In the genomic region with DNA sequence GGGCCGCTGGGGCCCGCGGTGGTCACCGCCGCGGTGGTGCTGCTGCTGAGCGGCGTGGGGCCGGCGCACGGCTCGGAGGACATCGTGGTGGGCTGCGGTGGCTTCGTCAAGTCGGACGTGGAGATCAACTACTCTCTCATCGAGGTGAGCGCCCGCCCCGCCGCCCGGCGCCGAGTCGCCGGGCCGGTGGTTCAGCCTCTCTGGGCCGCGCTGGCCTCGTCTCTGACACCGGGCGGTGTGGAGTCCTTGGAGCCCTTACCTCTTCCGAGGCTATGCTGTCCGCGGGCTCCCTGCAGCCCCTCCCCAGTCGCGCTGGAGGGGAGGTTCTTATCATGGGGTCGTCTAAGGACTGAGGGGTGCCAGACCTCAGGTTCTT, we compare ENCODE assay signal across 8 cellular contexts. TPM values are rescaled to one million over a fixed set of nuclear protein-coding genes. Genes with fewer than 3 reads are reported as not detected.
DNase-seq lines count a peak whose midpoint lies in the region; ATAC-seq, FAIRE-seq and TF ChIP-seq lines count a peak whose summit lies in the region.
"Not testable (repeated sequence)": the region's sequence is repeated elsewhere in the genome, so short reads cannot be mapped to it uniquely, and the experiment has no call there.

No MANE protein-coding gene starts in this region.

- ATAC-seq in GM19043 (IDR thresholded peaks at IDR 0.05; ENCODE audit: low read depth, unreplicated experiment): peak; percentile 27
- peak; percentile 48 for ATAC-seq in GM21723 (IDR thresholded peaks at IDR 0.05; ENCODE audit: unreplicated experiment)
- peak; percentile 31 for ATAC-seq in HG03066 (IDR thresholded peaks at IDR 0.05; ENCODE audit: low read depth, unreplicated experiment)
- ATAC-seq in PC-3: peak; percentile 58
- ATAC-seq in activated naive CD8-positive, alpha-beta T cell treated with anti-CD3 and anti-CD28 coated beads, Interleukin-2, amount 10 ng/mL, durations not matched to agents 7 days and 5 days (ENCODE audit: low read depth): peak; percentile 44
- ATAC-seq in heart right ventricle: peak; percentile 24 to 70 (median 39)
- peak; percentile 29 to 59 (median 44) for ATAC-seq in pancreas

- BruUV-seq in A673 (replicated peaks; lab: Mats Ljungman, UMichigan) (TSS peak; percentile 42), PC-3 (replicated peaks; lab: Mats Ljungman, UMichigan) (TSS peak; percentile 59)

- H3K27ac Mint-ChIP-seq in activated naive CD8-positive, alpha-beta T cell treated with anti-CD3 and anti-CD28 coated beads, Interleukin-2, amount 10 ng/mL, durations not matched to agents 7 days and 5 days: not testable (repeated sequence)

- not testable (repeated sequence) for H3K27me3 ChIP-seq in A673 (replicated peaks; ENCODE audit: insufficient read depth, low read depth, low read length, poor library complexity); PC-3 (ENCODE audit: low read length); heart right ventricle; pancreas

- not testable (repeated sequence) for H3K9me2 ChIP-seq in PC-3 (replicated peaks; ENCODE audit: low read length)

- FAIRE-seq in pancreas (lab: Jason Lieb, UNC): not testable (repeated sequence)

- H3K36me3 Mint-ChIP-seq in activated naive CD8-positive, alpha-beta T cell treated with anti-CD3 and anti-CD28 coated beads, Interleukin-2, amount 10 ng/mL, durations not matched to agents 7 days and 5 days: not testable (repeated sequence)

- not testable (repeated sequence) for H3K79me2 ChIP-seq in PC-3 (ENCODE audit: low read length)

- not testable (repeated sequence) for H3K4me3 Mint-ChIP-seq in activated naive CD8-positive, alpha-beta T cell treated with anti-CD3 and anti-CD28 coated beads, Interleukin-2, amount 10 ng/mL, durations not matched to agents 7 days and 5 days

- H3F3A ChIP-seq in PC-3 (ENCODE audit: low read length, unreplicated experiment): not testable (repeated sequence)

- H3K4me1 ChIP-seq in A673 (ENCODE audit: insufficient read depth, low read length, poor library complexity, severe bottlenecking); PC-3 (ENCODE audit: insufficient read depth, low read length); heart right ventricle; pancreas: not testable (repeated sequence)

- H3K9me3 ChIP-seq in A673 (ENCODE audit: low read depth, low read length, poor library complexity, severe bottlenecking); PC-3 (ENCODE audit: low read length); heart right ventricle; pancreas: not testable (repeated sequence)

- not testable (repeated sequence) for H3K27ac ChIP-seq in A673 (ENCODE audit: low read depth, low read length, poor library complexity, severe bottlenecking); PC-3 (ENCODE audit: low read length); heart right ventricle; pancreas

- not testable (repeated sequence) for H3K9ac ChIP-seq in PC-3 (ENCODE audit: low read length)

- not testable (repeated sequence) for H3K36me3 ChIP-seq in A673 (ENCODE audit: insufficient read depth, low read length, poor library complexity, severe bottlenecking); PC-3 (ENCODE audit: low read depth, low read length); heart right ventricle; pancreas

- H3K4me1 Mint-ChIP-seq in activated naive CD8-positive, alpha-beta T cell treated with anti-CD3 and anti-CD28 coated beads, Interleukin-2, amount 10 ng/mL, durations not matched to agents 7 days and 5 days: not testable (repeated sequence)

- no CpG with 5 or more reads among the region's 39 CpGs for WGBS in heart right ventricle, 2 donors
- no CpG with 5 or more reads among the region's 39 CpGs for WGBS in pancreas, 2 donors

- intact Hi-C loops in A673 (cut with micrococcal nuclease; ENCODE audit: unreplicated experiment); PC-3 (cut with micrococcal nuclease); heart right ventricle (cut with DNase I); pancreas (cut with DNase I): not testable (repeated sequence)

- H2AFZ ChIP-seq in PC-3 (ENCODE audit: low read length): not testable (repeated sequence)

- H3K27me3 Mint-ChIP-seq in activated naive CD8-positive, alpha-beta T cell treated with anti-CD3 and anti-CD28 coated beads, Interleukin-2, amount 10 ng/mL, durations not matched to agents 7 days and 5 days: not testable (repeated sequence)

- not testable (repeated sequence) for H3K9me3 Mint-ChIP-seq in activated naive CD8-positive, alpha-beta T cell treated with anti-CD3 and anti-CD28 coated beads, Interleukin-2, amount 10 ng/mL, durations not matched to agents 7 days and 5 days

- CTCF ChIA-PET in A673 (lab: Charles Lee); PC-3 (lab: Charles Lee): not testable (repeated sequence)

- H3K4me3 ChIP-seq in A673 (ENCODE audit: low read depth, low read length, poor library complexity, severe bottlenecking) (peak overlapping the region; percentile 30), heart right ventricle (peak overlapping the region in 2 of 10 donors; percentile 24 to 26)
- not testable (repeated sequence) for H3K4me3 ChIP-seq in PC-3 (ENCODE audit: low read length); pancreas

- DNase-seq in A673 (ENCODE audit: low spot score); PC-3; activated naive CD8-positive, alpha-beta T cell treated with anti-CD3 and anti-CD28 coated beads, Interleukin-2, amount 10 ng/mL, durations not matched to agents 7 days and 5 days; heart right ventricle; pancreas: not testable (repeated sequence)

- TF ChIP-seq CTCF in A673 (conservative IDR thresholded peaks at IDR 0.05; ENCODE audit: low read depth, low read length); PC-3 (conservative IDR thresholded peaks at IDR 0.05; ENCODE audit: low read depth, low read length); heart right ventricle (IDR thresholded peaks at IDR 0.05); pancreas (IDR thresholded peaks at IDR 0.05): not testable (repeated sequence)

- not testable (repeated sequence) for H4K20me1 ChIP-seq in PC-3 (ENCODE audit: low read length)

- POLR2A ChIA-PET in A673 (lab: Charles Lee; ENCODE audit: low non-redundant PET); PC-3 (lab: Charles Lee; ENCODE audit: unreplicated experiment); activated naive CD8-positive, alpha-beta T cell treated with anti-CD3 and anti-CD28 coated beads, Interleukin-2, amount 10 ng/mL, durations not matched to agents 7 days and 5 days (lab: Charles Lee): not testable (repeated sequence)

- not testable (repeated sequence) for H3K4me2 ChIP-seq in PC-3 (ENCODE audit: low read length)

RNA-seq across cellular contexts. Expression of a gene that starts 0.3 kb away (rescaled TPM):
- total RNA-seq in A673 (2021) (110 and 121 TPM in 2 replicates), PC-3 (2014; rRNA removed) (72.4 and 76.1 TPM in 2 replicates), heart right ventricle (100 to 1,000 TPM in 8 of 10 donors, 10 to 100 TPM in 2; 98.4 to 156 (median 123) TPM), pancreas (100 to 1,000 TPM; 105 to 166 (median 131) TPM)
- 10 to 100 TPM; 40.1 to 43.0 TPM for total RNA-seq in activated naive CD8-positive, alpha-beta T cell treated with anti-CD3 and anti-CD28 coated beads, Interleukin-2, amount 10 ng/mL, durations not matched to agents 7 days and 5 days
- polyA plus RNA-seq in heart right ventricle (10 to 100 TPM; 21.4 to 54.2 TPM), pancreas (10 to 100 TPM; 33.8 to 57.3 TPM)
